ENCODE assay signal across 9 cellular contexts in the genomic region with DNA sequence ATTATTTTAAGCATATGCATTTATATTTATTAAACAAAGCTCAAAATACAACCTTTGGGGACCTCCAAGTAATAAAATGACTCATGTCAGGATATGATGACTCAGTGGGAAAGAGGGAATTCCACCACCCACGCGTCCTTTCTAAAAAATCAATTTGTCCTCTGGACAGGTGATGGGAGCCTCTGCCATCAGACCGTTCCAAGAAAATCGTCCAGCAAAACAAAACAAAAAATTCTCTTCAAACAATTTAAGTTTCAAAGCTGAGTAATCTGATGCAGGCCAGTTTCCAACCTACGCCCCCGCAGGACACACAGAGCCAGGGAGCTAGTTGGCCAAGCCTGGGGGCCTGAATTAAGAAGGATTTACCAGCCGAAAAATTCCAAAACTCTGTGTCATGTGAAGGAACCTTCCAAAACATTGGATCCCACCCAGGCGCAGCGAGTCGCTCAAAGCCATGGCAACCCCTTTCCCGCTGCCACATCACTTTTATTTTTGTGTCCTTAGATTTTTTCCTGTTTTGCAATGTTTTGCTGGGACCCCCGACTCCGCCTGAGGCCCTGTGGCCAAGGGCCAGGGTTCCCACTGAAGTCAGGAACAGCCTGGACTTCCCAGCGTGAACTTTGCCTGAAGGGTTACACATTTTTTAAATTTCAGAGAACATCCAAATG.
A peak's percentile ranks its signal among the peaks of the same experiment; 100 is the strongest.
DNase-seq lines count a peak whose midpoint lies in the region; ATAC-seq and TF ChIP-seq lines count a peak whose summit lies in the region.
"Had no signal": no experiment of that assay in that cellular context is flagged by ENCODE, and none has a peak within 500 bp of the region (broad histone marks: within the 10 kb centered on the region; RNA-seq: fewer than 3 reads in every experiment).

No MANE protein-coding gene starts in this region.

- H3K23ac ChIP-seq in mesendoderm (ENCODE audit: low read length): no peak overlapping the region

- TF ChIP-seq EP300 in Ishikawa (IDR thresholded peaks at IDR 0.05; ENCODE audit: borderline replicate concordance): peak; percentile 62

- H3K4ac ChIP-seq in mesendoderm (ENCODE audit: low read depth, low read length): no peak overlapping the region

- no peak overlapping the region for H3K27ac ChIP-seq in mesendoderm (ENCODE audit: low read depth, low read length)

- no peak overlapping the region for H3K56ac ChIP-seq in mesendoderm (ENCODE audit: low read length)

- H3K27ac Mint-ChIP-seq in activated CD4-positive, alpha-beta memory T cell treated with anti-CD3 and anti-CD28 coated beads, Interleukin-2, amount 10 ng/mL, durations not matched to agents 7 days and 5 days: no peak overlapping the region

- TF ChIP-seq RAD21 in Ishikawa (IDR thresholded peaks at IDR 0.05; ENCODE audit: low read depth): no peak

- no peaks in the 10 kb centered on the region for H3K27me3 ChIP-seq in mesendoderm (ENCODE audit: insufficient read depth, low read length, poor library complexity)

- H3K36me3 Mint-ChIP-seq in activated CD4-positive, alpha-beta memory T cell treated with anti-CD3 and anti-CD28 coated beads, Interleukin-2, amount 10 ng/mL, durations not matched to agents 7 days and 5 days (ENCODE audit: low read depth): peaks cover 70% of the 10 kb centered on the region

- H3K36me3 ChIP-seq in mesendoderm (ENCODE audit: control insufficient read depth, insufficient read depth, low read length): no peaks in the 10 kb centered on the region

- H3K4me2 ChIP-seq in mesendoderm (ENCODE audit: low read length): no peak overlapping the region

- H3K79me2 ChIP-seq in mesendoderm (ENCODE audit: control insufficient read depth, insufficient read depth, low read length): no peaks in the 10 kb centered on the region

- H3K9ac ChIP-seq in mesendoderm (ENCODE audit: low read length): no peak overlapping the region

- CTCF ChIA-PET in activated CD4-positive, alpha-beta memory T cell treated with anti-CD3 and anti-CD28 coated beads, Interleukin-2, amount 10 ng/mL, durations not matched to agents 7 days and 5 days (lab: Charles Lee): interaction anchor here (1.4 kb wide), 1 partner anchor 148 kb away, joined by 3 read pairs; no protein-coding TSS in a partner anchor

- POLR2A ChIA-PET in activated CD4-positive, alpha-beta memory T cell treated with anti-CD3 and anti-CD28 coated beads, Interleukin-2, amount 10 ng/mL, durations not matched to agents 7 days and 5 days (lab: Charles Lee): interaction anchor here (1.0 kb wide), 1 partner anchor 11 kb away, joined by 4 read pairs; no protein-coding TSS in a partner anchor

- H4K5ac ChIP-seq in mesendoderm (ENCODE audit: low read length): no peak overlapping the region

- no CpG with 5 or more reads among the region's 14 CpGs for WGBS in mesendoderm (ENCODE audit: extremely low coverage, insufficient coverage, low lambda C conversion rate)

- no peak overlapping the region for H3K18ac ChIP-seq in mesendoderm (ENCODE audit: low read length)

- H2BK120ac ChIP-seq in mesendoderm (ENCODE audit: low read depth, low read length): no peak overlapping the region

- no peaks in the 10 kb centered on the region for H3K27me3 Mint-ChIP-seq in activated CD4-positive, alpha-beta memory T cell treated with anti-CD3 and anti-CD28 coated beads, Interleukin-2, amount 10 ng/mL, durations not matched to agents 7 days and 5 days
- H3K27me3 Mint-ChIP-seq: CD4-positive, CD25-positive, alpha-beta regulatory T cell had no signal

- H3K4me1 Mint-ChIP-seq in activated CD4-positive, alpha-beta memory T cell treated with anti-CD3 and anti-CD28 coated beads, Interleukin-2, amount 10 ng/mL, durations not matched to agents 7 days and 5 days: peaks cover 39% of the 10 kb centered on the region

- no peaks in the 10 kb centered on the region for H3K9me3 Mint-ChIP-seq in activated CD4-positive, alpha-beta memory T cell treated with anti-CD3 and anti-CD28 coated beads, Interleukin-2, amount 10 ng/mL, durations not matched to agents 7 days and 5 days
- H3K9me3 Mint-ChIP-seq: CD4-positive, CD25-positive, alpha-beta regulatory T cell had no signal

- H2BK5ac ChIP-seq in mesendoderm (ENCODE audit: low read length): no peak overlapping the region

- no peaks in the 10 kb centered on the region for H3K79me1 ChIP-seq in mesendoderm (ENCODE audit: low read length)

- no peak overlapping the region for H3K4me3 ChIP-seq in mesendoderm (ENCODE audit: low read length)

- H2BK15ac ChIP-seq in mesendoderm (replicated peaks; ENCODE audit: low read depth): no peak overlapping the region

- ATAC-seq in GM18861 (IDR thresholded peaks at IDR 0.05; ENCODE audit: unreplicated experiment): no peak

- no peak overlapping the region for H2AK5ac ChIP-seq in mesendoderm (ENCODE audit: low read length)

- DNase-seq in 8988T: peak; percentile 73
- peak; percentile 98 for DNase-seq in dedifferentiated amniotic fluid mesenchymal stem cell (ENCODE audit: extremely low spot score)
- DNase-seq in mesendoderm: peak; percentile 86
- no peak for DNase-seq in activated CD4-positive, alpha-beta memory T cell treated with anti-CD3 and anti-CD28 coated beads, Interleukin-2, amount 10 ng/mL, durations not matched to agents 7 days and 5 days
- no peak for DNase-seq in NCI-H2029 (lab: John Stamatoyannopoulos, UW)
- DNase-seq in DMS53 treated with DMSO at 0.1 percent for 48 hours (lab: John Stamatoyannopoulos, UW; ENCODE audit: unreplicated experiment): no peak
- DNase-seq: CD4-positive, CD25-positive, alpha-beta regulatory T cell had no signal

- H3K4me3 Mint-ChIP-seq in activated CD4-positive, alpha-beta memory T cell treated with anti-CD3 and anti-CD28 coated beads, Interleukin-2, amount 10 ng/mL, durations not matched to agents 7 days and 5 days: no peak overlapping the region
- H3K4me3 Mint-ChIP-seq: CD4-positive, CD25-positive, alpha-beta regulatory T cell had no signal

- peaks cover 2% of the 10 kb centered on the region for H3K4me1 ChIP-seq in mesendoderm (ENCODE audit: control insufficient read depth, low read depth, low read length)

- no peak overlapping the region for H4K8ac ChIP-seq in mesendoderm (ENCODE audit: low read depth, low read length)

TF ChIP-seq in Ishikawa, 13 proteins besides CTCF, POLR2A, EP300 and RAD21:
- TF ChIP-seq, protein P1, sequence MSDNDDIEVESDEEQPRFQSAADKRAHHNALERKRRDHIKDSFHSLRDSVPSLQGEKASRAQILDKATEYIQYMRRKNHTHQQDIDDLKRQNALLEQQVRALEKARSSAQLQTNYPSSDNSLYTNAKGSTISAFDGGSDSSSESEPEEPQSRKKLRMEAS (IDR thresholded peaks at IDR 0.05): no peak
- TF ChIP-seq ZBTB7A (IDR thresholded peaks at IDR 0.05; ENCODE audit: low read depth): 0 out of 2 replicates have a peak, but pooled peaks have one; percentile 60
- no peak for TF ChIP-seq TAF1 (IDR thresholded peaks at IDR 0.05; ENCODE audit: low read depth)
- TF ChIP-seq EGR1 (IDR thresholded peaks at IDR 0.05): peak; percentile 94
- TF ChIP-seq FOXM1 (IDR thresholded peaks at IDR 0.05; ENCODE audit: borderline replicate concordance, low read depth): no peak
- TF ChIP-seq CREB1 (IDR thresholded peaks at IDR 0.05; ENCODE audit: low read depth): no peak
- TF ChIP-seq, protein P2, sequence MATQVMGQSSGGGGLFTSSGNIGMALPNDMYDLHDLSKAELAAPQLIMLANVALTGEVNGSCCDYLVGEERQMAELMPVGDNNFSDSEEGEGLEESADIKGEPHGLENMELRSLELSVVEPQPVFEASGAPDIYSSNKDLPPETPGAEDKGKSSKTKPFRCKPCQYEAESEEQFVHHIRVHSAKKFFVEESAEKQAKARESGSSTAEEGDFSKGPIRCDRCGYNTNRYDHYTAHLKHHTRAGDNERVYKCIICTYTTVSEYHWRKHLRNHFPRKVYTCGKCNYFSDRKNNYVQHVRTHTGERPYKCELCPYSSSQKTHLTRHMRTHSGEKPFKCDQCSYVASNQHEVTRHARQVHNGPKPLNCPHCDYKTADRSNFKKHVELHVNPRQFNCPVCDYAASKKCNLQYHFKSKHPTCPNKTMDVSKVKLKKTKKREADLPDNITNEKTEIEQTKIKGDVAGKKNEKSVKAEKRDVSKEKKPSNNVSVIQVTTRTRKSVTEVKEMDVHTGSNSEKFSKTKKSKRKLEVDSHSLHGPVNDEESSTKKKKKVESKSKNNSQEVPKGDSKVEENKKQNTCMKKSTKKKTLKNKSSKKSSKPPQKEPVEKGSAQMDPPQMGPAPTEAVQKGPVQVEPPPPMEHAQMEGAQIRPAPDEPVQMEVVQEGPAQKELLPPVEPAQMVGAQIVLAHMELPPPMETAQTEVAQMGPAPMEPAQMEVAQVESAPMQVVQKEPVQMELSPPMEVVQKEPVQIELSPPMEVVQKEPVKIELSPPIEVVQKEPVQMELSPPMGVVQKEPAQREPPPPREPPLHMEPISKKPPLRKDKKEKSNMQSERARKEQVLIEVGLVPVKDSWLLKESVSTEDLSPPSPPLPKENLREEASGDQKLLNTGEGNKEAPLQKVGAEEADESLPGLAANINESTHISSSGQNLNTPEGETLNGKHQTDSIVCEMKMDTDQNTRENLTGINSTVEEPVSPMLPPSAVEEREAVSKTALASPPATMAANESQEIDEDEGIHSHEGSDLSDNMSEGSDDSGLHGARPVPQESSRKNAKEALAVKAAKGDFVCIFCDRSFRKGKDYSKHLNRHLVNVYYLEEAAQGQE (IDR thresholded peaks at IDR 0.05; ENCODE audit: low read depth): no peak
- TF ChIP-seq CEBPB (IDR thresholded peaks at IDR 0.05): no peak
- TF ChIP-seq TEAD4 (IDR thresholded peaks at IDR 0.05): peak; percentile 43; the same call in 1 of the 2 replicates
- TF ChIP-seq TCF12 (IDR thresholded peaks at IDR 0.05; ENCODE audit: low read depth): peak; percentile 38; the same call in 1 of the 2 replicates
- TF ChIP-seq YY1 (IDR thresholded peaks at IDR 0.05; ENCODE audit: low read depth): no peak
- TF ChIP-seq NFIC (IDR thresholded peaks at IDR 0.05): peak; percentile 65
- TF ChIP-seq, protein P3, sequence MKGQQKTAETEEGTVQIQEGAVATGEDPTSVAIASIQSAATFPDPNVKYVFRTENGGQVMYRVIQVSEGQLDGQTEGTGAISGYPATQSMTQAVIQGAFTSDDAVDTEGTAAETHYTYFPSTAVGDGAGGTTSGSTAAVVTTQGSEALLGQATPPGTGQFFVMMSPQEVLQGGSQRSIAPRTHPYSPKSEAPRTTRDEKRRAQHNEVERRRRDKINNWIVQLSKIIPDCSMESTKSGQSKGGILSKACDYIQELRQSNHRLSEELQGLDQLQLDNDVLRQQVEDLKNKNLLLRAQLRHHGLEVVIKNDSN (IDR thresholded peaks at IDR 0.05): no peak

Comparison
In these comparisons a context has a peak if more than half of its experiments do, and no peak if none do; other contexts are left out.
1. DNase-seq: peak in 8988T (single experiment), dedifferentiated amniotic fluid mesenchymal stem cell (single experiment) and mesendoderm (single experiment); none in activated CD4-positive, alpha-beta memory T cell treated with anti-CD3 and anti-CD28 coated beads, Interleukin-2, amount 10 ng/mL, durations not matched to agents 7 days and 5 days (single experiment), NCI-H2029 (single experiment) and DMS53 treated with DMSO at 0.1 percent for 48 hours (single experiment).